ENCODE assay signal across 1 cellular context in the genomic region with DNA sequence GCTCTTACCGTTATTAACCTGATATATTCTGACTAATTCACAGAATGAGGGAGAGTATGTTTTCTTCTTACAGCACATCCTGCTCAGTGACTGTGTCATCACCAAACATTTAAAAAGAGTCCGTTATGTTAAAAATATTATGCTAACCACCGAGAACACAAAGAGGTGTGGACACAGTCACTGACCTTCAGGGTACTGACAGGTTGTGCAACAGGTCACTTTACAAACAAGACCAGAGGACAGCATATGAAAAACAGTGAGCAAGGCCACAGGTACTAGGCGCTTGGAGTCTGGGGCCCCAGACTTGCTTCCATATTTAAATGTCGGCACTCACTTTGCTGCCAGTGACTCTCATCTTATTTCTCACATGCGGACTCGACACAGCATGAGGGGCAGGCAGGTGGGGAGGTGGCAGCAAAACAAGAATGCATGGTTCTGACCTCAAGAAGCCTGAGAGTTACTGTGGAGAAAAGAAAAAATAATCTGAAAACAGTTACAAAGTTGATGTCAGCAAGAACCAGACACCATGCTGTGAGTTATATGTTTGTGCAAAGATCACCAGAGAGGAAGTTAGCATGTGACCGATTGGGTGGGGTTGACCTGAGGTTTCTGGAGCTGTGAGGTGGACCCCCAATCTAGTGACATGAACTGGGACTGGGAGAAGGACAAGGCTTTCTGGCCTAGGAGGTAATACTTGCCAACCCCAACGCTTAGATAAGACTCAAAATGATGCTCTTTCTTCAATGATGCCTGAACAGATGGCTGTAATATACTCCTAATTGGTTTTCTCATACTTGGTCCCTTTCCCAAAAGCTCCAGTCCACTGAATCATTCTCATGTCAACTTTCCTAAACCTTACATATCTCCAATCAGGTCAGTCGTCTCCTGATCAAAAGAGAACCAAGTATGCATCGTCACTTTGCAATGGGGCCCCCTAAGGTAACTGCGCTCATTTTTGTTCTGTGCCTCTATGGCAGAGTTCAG.
A peak's percentile ranks its signal among the peaks of the same experiment; 100 is the strongest.
TF ChIP-seq lines count a peak whose summit lies in the region.

No MANE protein-coding gene starts in this region.

TF ChIP-seq in IMR-90, 13 proteins besides CTCF, POLR2A, EP300 and RAD21 (continued from another document):
- TF ChIP-seq FOS (IDR thresholded peaks at IDR 0.05; ENCODE audit: low read depth, low read length), result no peak
- TF ChIP-seq SMC3 (IDR thresholded peaks at IDR 0.05; ENCODE audit: low read depth, low read length), result no peak
- TF ChIP-seq RCOR1 (IDR thresholded peaks at IDR 0.05; ENCODE audit: insufficient replicate concordance, low read length), result no peak
- TF ChIP-seq CHD1 (IDR thresholded peaks at IDR 0.05; ENCODE audit: low read depth, low read length), result no peak
- peak; percentile 61 for TF ChIP-seq CEBPB (IDR thresholded peaks at IDR 0.05; ENCODE audit: low read depth, low read length)
